ENCODE assay signal across 10 cellular contexts in genomic region chr12:6224550-6224949, GRCh38. TPM values are rescaled to one million over a fixed set of nuclear protein-coding genes. Genes with fewer than 3 reads are reported as not detected.
DNase-seq lines count a peak whose midpoint lies in the region; ATAC-seq, FAIRE-seq and TF ChIP-seq lines count a peak whose summit lies in the region.
"Had no signal": no experiment of that assay in that cellular context is flagged by ENCODE, and none has a peak within 500 bp of the region (broad histone marks: within the 10 kb centered on the region; RNA-seq: fewer than 3 reads in every experiment).

No MANE protein-coding gene starts in this region.

- DNase-seq in heart right ventricle, result peak in 1 of 2 donors; percentile 51
- DNase-seq in Right ventricle myocardium inferior (ENCODE audit: missing footprints), result no peak
- no peak for DNase-seq in endodermal cell
- DNase-seq in neural progenitor cell (ENCODE audit: low spot score), result no peak
- DNase-seq in aorta, result peak; percentile 89 to 90
- DNase-seq in GOT3 (lab: John Stamatoyannopoulos, UW), result no peak
- DNase-seq in dedifferentiated amniotic fluid mesenchymal stem cell (ENCODE audit: extremely low spot score), result no peak
- no peak for DNase-seq in GM12891 (ENCODE audit: insufficient read length, low spot score)
- DNase-seq: stimulated activated CD4-positive, alpha-beta T cell treated with anti-CD3 and anti-CD28 coated beads, Interleukin-1b, Interleukin-23, amount 100 ng/mL, for 48 hours had no signal

- no peak for TF ChIP-seq POLR2A in GM12891 (IDR thresholded peaks at IDR 0.05; ENCODE audit: low read depth, low read length)

- peaks cover 33% of the 10 kb centered on the region for H3K36me3 Mint-ChIP-seq in endodermal cell (ENCODE audit: low read depth)
- no peaks in the 10 kb centered on the region for H3K36me3 Mint-ChIP-seq in neural progenitor cell
- H3K36me3 Mint-ChIP-seq: activated naive CD4-positive, alpha-beta T cell treated with anti-CD3 and anti-CD28 coated beads, Interleukin-2, amount 50 U/mL, for 24 hours had no signal

- WGBS in heart right ventricle, 2 donors, result 49 to 65% methylated on average over 10 of the region's 10 CpGs
- 89 to 91% methylated on average over 9 to 10 of the region's 10 CpGs for WGBS in endodermal cell (ENCODE audit: insufficient coverage in 1 of 2, insufficient read length in 1 of 2), 2 experiments
- 4 to 8% methylated on average over 10 of the region's 10 CpGs for WGBS in aorta, 2 donors

- peaks cover 6% of the 10 kb centered on the region for H3F3A ChIP-seq in neural progenitor cell (ENCODE audit: low read depth)

- intact Hi-C loops in heart right ventricle (cut with DNase I), result loop anchor here in 1 of 10 donors (2.0 kb wide), 1 partner anchor 18 kb away; no protein-coding TSS in a partner anchor
- intact Hi-C loops in Right ventricle myocardium inferior (cut with DNase I), result no loop called here
- intact Hi-C loops in aorta (cut with DNase I), result loop anchor here in 1 of 2 donors (2.0 kb wide), 1 partner anchor 24 kb away; the partner anchor contains the start of gene CD9

- H3K4me1 Mint-ChIP-seq in endodermal cell (peaks cover 17% of the 10 kb centered on the region), neural progenitor cell (peaks cover 72% of the 10 kb centered on the region)

- no peaks in the 10 kb centered on the region for H4K20me1 ChIP-seq in neural progenitor cell (ENCODE audit: low read depth)

- no peak for FAIRE-seq in GM12891 (lab: Jason Lieb, UNC)

- no peak overlapping the region for H3K4me2 ChIP-seq in neural progenitor cell

- H3K4me3 Mint-ChIP-seq in endodermal cell (no peak overlapping the region), neural progenitor cell (no peak overlapping the region)
- H3K4me3 Mint-ChIP-seq: activated naive CD4-positive, alpha-beta T cell treated with anti-CD3 and anti-CD28 coated beads, Interleukin-2, amount 50 U/mL, for 24 hours had no signal

- no peaks in the 10 kb centered on the region for H3K9me3 Mint-ChIP-seq in endodermal cell
- H3K9me3 Mint-ChIP-seq in neural progenitor cell, result no peaks in the 10 kb centered on the region
- H3K9me3 Mint-ChIP-seq: activated naive CD4-positive, alpha-beta T cell treated with anti-CD3 and anti-CD28 coated beads, Interleukin-2, amount 50 U/mL, for 24 hours had no signal

- H3K9me3 ChIP-seq in heart right ventricle (no peaks in the 10 kb centered on the region), endodermal cell (ENCODE audit: control insufficient read depth, low read length) (no peaks in the 10 kb centered on the region), neural progenitor cell (ENCODE audit: low read depth) (no peaks in the 10 kb centered on the region), aorta (ENCODE audit: control insufficient read depth, low read length) (no peaks in the 10 kb centered on the region)

- H3K27me3 ChIP-seq in heart right ventricle (no peaks in the 10 kb centered on the region), endodermal cell (ENCODE audit: control insufficient read depth, insufficient read depth, low read length, poor library complexity, severe bottlenecking) (no peaks in the 10 kb centered on the region), neural progenitor cell (no peaks in the 10 kb centered on the region), aorta (ENCODE audit: control insufficient read depth in 1 of 2, insufficient read depth in 2 of 2, low read length in 1 of 2) (no peaks in the 10 kb centered on the region)

- no peaks in the 10 kb centered on the region for H3K79me2 ChIP-seq in neural progenitor cell (ENCODE audit: low read depth)

- ATAC-seq in heart right ventricle (peak in 2 of 8 donors; percentile 3 to 46), Right ventricle myocardium inferior (no peak), aorta (ENCODE audit: low FRiP score) (peak; percentile 51)

- H2AFZ ChIP-seq in neural progenitor cell (replicated peaks), result no peak overlapping the region

- H3K4me3 ChIP-seq in heart right ventricle (no peak overlapping the region), endodermal cell (ENCODE audit: low read length) (no peak overlapping the region), neural progenitor cell (no peak overlapping the region), aorta (ENCODE audit: low read length in 2 of 2) (no peak overlapping the region)

- H3K27me3 Mint-ChIP-seq in endodermal cell (ENCODE audit: insufficient read depth), result no peaks in the 10 kb centered on the region
- H3K27me3 Mint-ChIP-seq in neural progenitor cell (ENCODE audit: insufficient read depth, low read depth), result peaks cover 17% of the 10 kb centered on the region
- H3K27me3 Mint-ChIP-seq: activated naive CD4-positive, alpha-beta T cell treated with anti-CD3 and anti-CD28 coated beads, Interleukin-2, amount 50 U/mL, for 24 hours had no signal

- H3K9ac ChIP-seq in endodermal cell (ENCODE audit: extremely low read depth, low read length, poor library complexity, severe bottlenecking) (no peak overlapping the region), neural progenitor cell (no peak overlapping the region)

- H3K4me1 ChIP-seq in heart right ventricle, result peaks cover 61 to 100% (median 93%) of the 10 kb centered on the region in 9 donors
- H3K4me1 ChIP-seq in endodermal cell (ENCODE audit: control insufficient read depth, insufficient read depth, low read length), result no peaks in the 10 kb centered on the region
- peaks cover 20% of the 10 kb centered on the region for H3K4me1 ChIP-seq in neural progenitor cell
- H3K4me1 ChIP-seq in aorta (ENCODE audit: control insufficient read depth in 1 of 2, insufficient read depth in 2 of 2, low read length in 2 of 2), result peaks cover 9 to 10% of the 10 kb centered on the region in 2 donors

- peak overlapping the region; percentile 57 to 96 (median 88) for H3K27ac ChIP-seq in heart right ventricle
- no peak overlapping the region for H3K27ac ChIP-seq in endodermal cell (ENCODE audit: low read depth, low read length)
- no peak overlapping the region for H3K27ac ChIP-seq in neural progenitor cell
- peak overlapping the region; percentile 95 to 96 for H3K27ac ChIP-seq in aorta (ENCODE audit: low read depth in 1 of 2, low read length in 2 of 2)

- peak overlapping the region; percentile 41 for H3K27ac Mint-ChIP-seq in endodermal cell
- H3K27ac Mint-ChIP-seq in neural progenitor cell, result peak overlapping the region; percentile 84
- H3K27ac Mint-ChIP-seq: activated naive CD4-positive, alpha-beta T cell treated with anti-CD3 and anti-CD28 coated beads, Interleukin-2, amount 50 U/mL, for 24 hours had no signal

- no peak for TF ChIP-seq CTCF in heart right ventricle (IDR thresholded peaks at IDR 0.05)
- no peak for TF ChIP-seq CTCF in endodermal cell (conservative IDR thresholded peaks at IDR 0.05)
- no peak for TF ChIP-seq CTCF in neural progenitor cell (IDR thresholded peaks at IDR 0.05)

- H3K36me3 ChIP-seq in heart right ventricle (peaks cover 0 to 49% (median 6%) of the 10 kb centered on the region in 9 donors), endodermal cell (ENCODE audit: control insufficient read depth, insufficient read depth, low read length) (no peaks in the 10 kb centered on the region), neural progenitor cell (no peaks in the 10 kb centered on the region), aorta (ENCODE audit: control insufficient read depth in 1 of 2, insufficient read depth in 2 of 2, low read length in 1 of 2) (no peaks in the 10 kb centered on the region)

TF ChIP-seq in GM12891, 5 proteins besides CTCF, POLR2A, EP300 and RAD21:
- TF ChIP-seq PAX5 (IDR thresholded peaks at IDR 0.05; ENCODE audit: insufficient read depth, low read length, severe bottlenecking), result no peak
- no peak for TF ChIP-seq SPI1 (IDR thresholded peaks at IDR 0.05; ENCODE audit: low read depth, low read length)
- TF ChIP-seq TAF1 (IDR thresholded peaks at IDR 0.05; ENCODE audit: low read depth, low read length), result no peak
- TF ChIP-seq POU2F2 (IDR thresholded peaks at IDR 0.05; ENCODE audit: low read depth, low read length), result no peak
- no peak for TF ChIP-seq POLR2AphosphoS5 (IDR thresholded peaks at IDR 0.05; ENCODE audit: low read depth, low read length)

RNA-seq across cellular contexts. Expression of gene CD9, which starts 24.4 kb away (rescaled TPM):
- total RNA-seq in heart right ventricle (10 to 100 TPM; 24.8 to 70.4 (median 52.8) TPM), Right ventricle myocardium inferior (46.9 TPM), endodermal cell (10 to 100 TPM; 33.5 to 99.1 TPM), neural progenitor cell (ENCODE audit: low replicate concordance) (3.1 and 3.6 TPM in 2 replicates), aorta (100 to 1,000 TPM; 285 to 303 TPM)
- polyA plus RNA-seq in heart right ventricle (100 to 1,000 TPM in 1 of 2 donors, 10 to 100 TPM in 1; 52.3 to 109 TPM), aorta (100 to 1,000 TPM; 267 to 506 TPM)
- polyA plus RNA-seq in endodermal cell (2013, experiment 1 of 2), result 26.5 TPM
- 22.0 TPM for polyA plus RNA-seq in endodermal cell (2013, experiment 2 of 2)
- polyA plus RNA-seq in GM12891 (2012; ENCODE audit: low read depth, missing spikeins), result 7.8 TPM

Comparison
In these comparisons a context has a peak if more than half of its experiments do, and no peak if none do; other contexts are left out.
1. DNase-seq: peak in aorta (2 of 2); none in Right ventricle myocardium inferior (single experiment), endodermal cell (single experiment), neural progenitor cell (single experiment), GOT3 (single experiment), dedifferentiated amniotic fluid mesenchymal stem cell (single experiment) and GM12891 (single experiment).
2. H3K27ac ChIP-seq: peak in heart right ventricle (10 of 10) and aorta (2 of 2); none in endodermal cell (single experiment) and neural progenitor cell (single experiment).